21 cellular contexts compared by ENCODE assay signal in genomic region chr13:80598189-80598588, GRCh38.
"Had no signal": no experiment of that assay in that cellular context is flagged by ENCODE, and none has a peak within 500 bp of the region (broad histone marks: within the 10 kb centered on the region; RNA-seq: fewer than 3 reads in every experiment).

No MANE protein-coding gene starts in this region.

- H3K4me1 ChIP-seq: left ventricle myocardium inferior, right atrium auricular region, right lobe of liver, transverse colon, upper lobe of left lung had no signal

- H3K4me2 ChIP-seq: hepatocyte, smooth muscle cell had no signal

- H2AFZ ChIP-seq: hepatocyte had no signal

- H3K27ac ChIP-seq: hepatocyte, left ventricle myocardium inferior, ovary, right atrium auricular region, right lobe of liver, transverse colon, upper lobe of left lung had no signal

- H3K27me3 ChIP-seq: hepatocyte, ovary, right atrium auricular region, right lobe of liver, transverse colon, upper lobe of left lung had no signal

- H3K4me3 ChIP-seq: hepatocyte, left ventricle myocardium inferior, lung, ovary, right atrium auricular region, right lobe of liver, smooth muscle cell, transverse colon, upper lobe of left lung had no signal

- H3K9me3 ChIP-seq: left ventricle myocardium inferior, ovary, right atrium auricular region, right lobe of liver, transverse colon, upper lobe of left lung had no signal

- H3K36me3 ChIP-seq: left ventricle myocardium inferior, ovary, right atrium auricular region, right lobe of liver, transverse colon, upper lobe of left lung had no signal

- H3K79me2 ChIP-seq: hepatocyte had no signal

- DNase-seq: islet precursor cell; left ventricle myocardium inferior; mesendoderm; naive B cell; natural killer cell; nephron progenitor cell; ovary; right lobe of liver; stimulated activated CD4-positive, alpha-beta T cell treated with anti-CD3 and anti-CD28 coated beads, Interleukin-1b, Interleukin-23, amount 100 ng/mL, for 48 hours; stimulated activated CD4-positive, alpha-beta T cell treated with anti-CD3 and anti-CD28 coated beads, Interleukin-2, amount 100 ng/mL, for 48 hours; stimulated activated CD4-positive, alpha-beta T cell treated with anti-CD3 and anti-CD28 coated beads, Interleukin-4, amount 100 ng/mL, for 4 hours; stimulated activated CD8-positive, alpha-beta memory T cell treated with anti-CD3 and anti-CD28 coated beads, Interleukin-4, amount 100 ng/mL, for 48 hours; stimulated activated naive CD4-positive, alpha-beta T cell treated with Interleukin-2 at 50 U/mL for 16 hours; stimulated activated naive CD8-positive, alpha-beta T cell treated with anti-CD3 and anti-CD28 coated beads, Interleukin-15, amount 100 ng/mL, for 72 hours; substantia nigra; transverse colon; upper lobe of left lung had no signal
